In the genomic region with DNA sequence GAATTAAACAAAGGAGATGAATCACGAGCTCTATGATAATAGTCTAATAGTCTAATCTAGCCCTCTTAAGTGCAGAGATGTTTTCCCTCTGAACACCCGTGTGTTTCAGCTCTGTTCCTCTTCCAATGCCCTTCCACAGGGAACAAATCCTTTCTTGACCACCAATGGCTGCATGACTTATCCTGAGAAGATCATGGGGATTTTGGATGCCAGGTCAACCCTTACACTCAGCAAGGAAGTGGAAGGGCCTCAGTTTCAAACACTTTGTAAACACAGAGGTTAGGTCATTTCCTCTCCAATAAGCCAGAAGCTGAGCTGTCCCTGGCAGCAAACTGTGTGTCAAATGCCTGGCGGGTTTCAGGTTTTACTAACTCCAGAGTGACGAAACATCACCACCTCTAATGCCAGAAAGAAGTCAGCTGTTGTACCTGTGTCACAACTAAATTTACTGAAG, we compare ENCODE assay signal across 8 cellular contexts.
A peak's percentile ranks its signal among the peaks of the same experiment; 100 is the strongest.
DNase-seq lines count a peak whose midpoint lies in the region; ATAC-seq and TF ChIP-seq lines count a peak whose summit lies in the region.

No MANE protein-coding gene starts in this region.

- H3K9me3 ChIP-seq in ascending aorta (no peaks in the 10 kb centered on the region), upper lobe of left lung (no peaks in the 10 kb centered on the region)

- 32 to 41% methylated on average over 4 of the region's 4 CpGs for WGBS in upper lobe of left lung, 2 donors

- H3K4me1 ChIP-seq in ascending aorta (peaks cover 4 to 44% of the 10 kb centered on the region in 2 donors), upper lobe of left lung (peaks cover 23 to 37% (median 29%) of the 10 kb centered on the region in 4 donors)

- H3K4me3 ChIP-seq in AG04449 (ENCODE audit: low read depth, low read length) (no peak overlapping the region), ascending aorta (no peak overlapping the region), upper lobe of left lung (no peak overlapping the region)

- H3K36me3 ChIP-seq in ascending aorta (no peaks in the 10 kb centered on the region), upper lobe of left lung (no peaks in the 10 kb centered on the region)

- ATAC-seq in HG03378 (IDR thresholded peaks at IDR 0.05; ENCODE audit: unreplicated experiment) (peak; percentile 65), upper lobe of left lung (ENCODE audit: low FRiP score in 2 of 2) (peak; percentile 91), GM18498 (IDR thresholded peaks at IDR 0.05; ENCODE audit: unreplicated experiment) (no peak)

- TF ChIP-seq CTCF in AG04449 (IDR thresholded peaks at IDR 0.05; ENCODE audit: insufficient read depth, low read length, missing control alignments) (no peak), ascending aorta (IDR thresholded peaks at IDR 0.05) (no peak), upper lobe of left lung (IDR thresholded peaks at IDR 0.05) (no peak), GM13976 (IDR thresholded peaks at IDR 0.05; ENCODE audit: borderline replicate concordance, control extremely low read depth, extremely low read depth, insufficient read depth, missing control alignments) (no peak)

- peak in 2 of 4 donors; percentile 95 for TF ChIP-seq EP300 in upper lobe of left lung (IDR thresholded peaks at IDR 0.05)

- no peak for TF ChIP-seq POLR2A in upper lobe of left lung (IDR thresholded peaks at IDR 0.05)

- intact Hi-C loops in ascending aorta (cut with DNase I), result loop anchor here (10.0 kb wide), 1 partner anchor 850 kb away; no protein-coding TSS in a partner anchor

- POLR2A ChIA-PET in AG04449 (lab: Yijun Ruan, JAX), result interaction anchor here (0.6 kb wide), 1 partner anchor 235 kb away, joined by 3 read pairs; no protein-coding TSS in a partner anchor

- CTCF ChIA-PET in AG04449 (lab: Yijun Ruan, JAX), result no interaction called here

- H3K27me3 ChIP-seq in ascending aorta, result no peaks in the 10 kb centered on the region
- no peaks in the 10 kb centered on the region for H3K27me3 ChIP-seq in upper lobe of left lung

- in situ Hi-C loops in GM13976 (cut with MboI; ENCODE audit: low sequenced_read_pairs, unreplicated experiment), result no loop called here

- H3K27ac ChIP-seq in ascending aorta, result peak overlapping the region; percentile 67 to 86
- H3K27ac ChIP-seq in upper lobe of left lung, result peak overlapping the region; percentile 50 to 60 (median 56)

- DNase-seq in AG04449 (ENCODE audit: low read depth, low spot score) (peak; percentile 63), ascending aorta (ENCODE audit: low spot score in 2 of 2) (peak; percentile 69 to 94), islet precursor cell (peak; percentile 55), upper lobe of left lung (peak in 1 of 2 donors; percentile 82), GM13976 (ENCODE audit: low spot score) (no peak)
- DNase-seq in stimulated activated CD4-positive, alpha-beta T cell treated with anti-CD3 and anti-CD28 coated beads, Interleukin-15, amount 100 ng/mL, for 24 hours, result no peak

Comparison
In these comparisons a context has a peak if more than half of its experiments do, and no peak if none do; other contexts are left out.
1. DNase-seq: peak in AG04449 (single experiment), ascending aorta (2 of 2) and islet precursor cell (single experiment); none in GM13976 (single experiment) and stimulated activated CD4-positive, alpha-beta T cell treated with anti-CD3 and anti-CD28 coated beads, Interleukin-15, amount 100 ng/mL, for 24 hours (single experiment).